ENCODE assay signal across 8 cellular contexts in the genomic region with DNA sequence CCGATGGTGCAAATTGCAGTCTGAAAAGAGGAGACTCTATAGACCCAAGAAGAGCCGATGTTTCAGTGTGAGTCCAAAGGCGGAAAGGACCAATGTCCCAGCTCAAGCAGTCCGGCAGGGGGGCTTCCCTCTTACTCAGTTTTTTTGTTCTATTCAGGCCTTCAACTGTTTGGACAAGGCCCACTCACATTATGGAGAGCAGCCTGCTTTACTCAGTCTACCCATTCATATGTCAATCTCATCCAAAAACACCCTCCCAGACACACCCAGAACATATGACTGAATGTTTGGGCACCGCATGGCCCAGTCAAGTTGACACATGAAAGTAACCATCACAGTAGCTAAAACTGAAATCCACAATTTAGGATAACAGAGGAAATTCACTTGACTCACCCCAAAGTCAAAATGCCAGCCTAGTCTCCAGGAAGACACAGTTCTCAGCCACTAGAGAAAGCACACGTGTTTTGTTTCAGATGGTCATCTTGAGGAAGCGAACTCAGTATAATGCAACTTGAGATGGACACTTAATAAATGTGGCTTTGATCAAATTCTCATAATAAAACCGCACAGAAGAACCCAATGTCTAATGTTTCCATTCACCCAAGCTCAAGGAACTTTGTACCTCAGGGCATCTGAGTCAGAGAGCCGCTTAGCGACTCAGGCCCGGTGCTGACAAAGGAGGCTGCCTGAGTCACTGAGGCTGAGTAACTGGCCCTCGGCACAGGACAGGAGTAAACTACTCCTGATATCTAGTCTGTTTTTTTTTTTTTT. TPM values are rescaled to one million over a fixed set of nuclear protein-coding genes. Genes with fewer than 3 reads are reported as not detected.
DNase-seq lines count a peak whose midpoint lies in the region; ATAC-seq, FAIRE-seq and TF ChIP-seq lines count a peak whose summit lies in the region.

No MANE protein-coding gene starts in this region.

- peak; percentile 86 for FAIRE-seq in K562 (lab: Jason Lieb, UNC)

- H3K4me1 ChIP-seq in cardiac muscle cell (ENCODE audit: low read depth) (peaks cover 20% of the 10 kb centered on the region), K562 (replicated peaks in 1 of 2; ENCODE audit: control insufficient read depth in 2 of 2, insufficient read depth in 2 of 2, low read length in 2 of 2) (peaks cover 19 to 26% of the 10 kb centered on the region in 2 experiments; a peak in 4 of 5 replicates), muscle layer of duodenum (ENCODE audit: control insufficient read depth in 1 of 2, insufficient read depth in 2 of 2, low read length in 2 of 2) (peaks cover 3 to 27% of the 10 kb centered on the region in 2 donors), urinary bladder (ENCODE audit: insufficient read depth) (no peaks in the 10 kb centered on the region)

- DNase-seq in cardiac muscle cell (ENCODE audit: low read depth in 1 of 2, low spot score in 1 of 2) (peak in 1 of 2 donors; percentile 87), left ventricle myocardium superior (no peak), K562 (ENCODE audit: extremely low read depth in 1 of 4, low spot score in 3 of 4) (peak; percentile 33 to 79 (median 53)), DMS153 (lab: John Stamatoyannopoulos, UW) (no peak), NCI-H1694 treated with DMSO at 0.1 percent for 48 hours (lab: John Stamatoyannopoulos, UW) (no peak), NCI-H2029 (lab: John Stamatoyannopoulos, UW) (no peak)

- CTCF ChIA-PET in K562 (lab: Yijun Ruan, JAX; ENCODE audit: low intra/inter-chr PET ratio): no interaction called here

- no peak for TF ChIP-seq EP300 in K562 (IDR thresholded peaks at IDR 0.05; ENCODE audit: low read length)

- H4K20me1 ChIP-seq in K562 (replicated peaks; ENCODE audit: control insufficient read depth, insufficient read depth, low read length): no peaks in the 10 kb centered on the region

- intact Hi-C loops in left ventricle myocardium superior (cut with micrococcal nuclease): no loop called here
- intact Hi-C loops in K562 (cut with micrococcal nuclease): no loop called here

- peak overlapping the region; percentile 79 for H3K4me2 ChIP-seq in K562 (ENCODE audit: insufficient read depth, low read length)

- peaks cover 20% of the 10 kb centered on the region for H3K36me3 ChIP-seq in cardiac muscle cell
- H3K36me3 ChIP-seq in K562 (ENCODE audit: control insufficient read depth, insufficient read depth, low read length): peaks cover 18% of the 10 kb centered on the region
- H3K36me3 ChIP-seq in muscle layer of duodenum (ENCODE audit: control insufficient read depth in 1 of 2, insufficient read depth in 2 of 2, low read length in 2 of 2): no peaks in the 10 kb centered on the region
- H3K36me3 ChIP-seq in urinary bladder (ENCODE audit: insufficient read depth): no peaks in the 10 kb centered on the region

- no peaks in the 10 kb centered on the region for H3K9me1 ChIP-seq in K562 (ENCODE audit: control insufficient read depth, insufficient read depth, low read length)

- TF ChIP-seq CTCF in cardiac muscle cell (IDR thresholded peaks at IDR 0.05; ENCODE audit: low read depth, low read length) (no peak), K562 (IDR thresholded peaks at IDR 0.05 in 2 of 3, conservative IDR thresholded peaks at IDR 0.05 in 1 of 3; ENCODE audit: insufficient read depth in 2 of 3, low read depth in 1 of 3, low read length in 3 of 3) (no peak)

- POLR2A ChIA-PET in K562 (lab: Yijun Ruan, JAX): interaction anchor here (1.4 kb wide), 1 partner anchor 114 kb away, joined by 4 read pairs; no protein-coding TSS in a partner anchor

- H3K27ac ChIP-seq in cardiac muscle cell: peak overlapping the region; percentile 58
- peak overlapping the region; percentile 58; the same call in 2 of the 3 replicates for H3K27ac ChIP-seq in K562 (ENCODE audit: extremely low read depth, low read depth, low read length)
- peak overlapping the region; percentile 92 for H3K27ac ChIP-seq in muscle layer of duodenum (ENCODE audit: low read length)
- peak overlapping the region; percentile 40 for H3K27ac ChIP-seq in urinary bladder (ENCODE audit: low read depth)

- BruUV-seq in K562 (replicated peaks; lab: Mats Ljungman, UMichigan): no TSS peak

- ATAC-seq in left ventricle myocardium superior (no peak), K562 (peak; percentile 67)

- H3K27me3 ChIP-seq in cardiac muscle cell: no peaks in the 10 kb centered on the region
- no peaks in the 10 kb centered on the region for H3K27me3 ChIP-seq in K562 (ENCODE audit: control insufficient read depth in 2 of 2, insufficient read depth in 2 of 2, low read length in 2 of 2)
- no peaks in the 10 kb centered on the region for H3K27me3 ChIP-seq in muscle layer of duodenum (ENCODE audit: low read depth, low read length)

- TF ChIP-seq RAD21 in K562 (CRISPR knock-in tag; conservative IDR thresholded peaks at IDR 0.05 in 1 of 2, IDR thresholded peaks at IDR 0.05 in 1 of 2): no peak

- 48% methylated on average over 12 of the region's 12 CpGs for WGBS in K562 (ENCODE audit: insufficient coverage, low coverage, missing lambda C conversion rate)
- WGBS in urinary bladder: 70% methylated on average over 12 of the region's 12 CpGs

- H3K9ac ChIP-seq in K562 (ENCODE audit: insufficient read depth in 1 of 2, low read depth in 2 of 2, low read length in 2 of 2): peak overlapping the region; percentile 15 to 92; a peak in 3 of 4 replicates

- H3K9me3 ChIP-seq in cardiac muscle cell (ENCODE audit: low read depth): no peaks in the 10 kb centered on the region
- H3K9me3 ChIP-seq in K562 (replicated peaks; ENCODE audit: control insufficient read depth, insufficient read depth, low read depth, low read length): no peaks in the 10 kb centered on the region
- no peaks in the 10 kb centered on the region for H3K9me3 ChIP-seq in muscle layer of duodenum (ENCODE audit: control insufficient read depth in 1 of 2, low read length in 2 of 2)

- in situ Hi-C loops in K562 (cut with MboI): no loop called here

- H3K4me3 ChIP-seq in cardiac muscle cell (peak overlapping the region; percentile 77), K562 (peak overlapping the region; percentile 15; the same call in 1 of the 2 replicates), muscle layer of duodenum (ENCODE audit: low read depth in 1 of 2, low read length in 2 of 2) (peak overlapping the region; percentile 81 to 84), urinary bladder (ENCODE audit: low read depth, low read length) (no peak overlapping the region)

- peaks cover 69% of the 10 kb centered on the region for H3K79me2 ChIP-seq in K562 (ENCODE audit: control insufficient read depth, insufficient read depth, low read length)

- no peak for TF ChIP-seq POLR2A in K562 (conservative IDR thresholded peaks at IDR 0.05)

- H2AFZ ChIP-seq in K562 (ENCODE audit: low read depth, low read length): no peak overlapping the region

TF ChIP-seq in K562, 482 proteins besides CTCF, POLR2A, EP300 and RAD21 (continues in another document):
- no peak for TF ChIP-seq WHSC1 (IDR thresholded peaks at IDR 0.05; ENCODE audit: low read length)
- TF ChIP-seq CBX3 (IDR thresholded peaks at IDR 0.05; ENCODE audit: borderline replicate concordance in 1 of 2, low read length in 2 of 2): 0 out of 3 replicates have a peak, but pooled peaks of 1 of the 2 experiments have one; percentile 51

RNA-seq across cellular contexts. Expression of gene FHL2, which starts 2.4 kb away (rescaled TPM):
- total RNA-seq in cardiac muscle cell (586 and 1,288 TPM in 2 replicates), left ventricle myocardium superior (1,772 TPM), K562 (2014; rRNA removed) (24.9 and 30.4 TPM in 2 replicates), K562 (2014; rRNA removed; fragmentation: Illumina TruSeq; extraction: Trizol) (20.4 and 23.9 TPM in 2 replicates), K562 (2015; rRNA removed; fragmentation: Illumina TruSeq; extraction: Trizol) (13.9 and 14.4 TPM in 2 replicates), K562 (2021) (31.4 and 33.6 TPM in 2 replicates), urinary bladder (48.4 TPM)
- polyA plus RNA-seq in cardiac muscle cell (612 and 1,543 TPM in 2 replicates), K562 (2011; rRNA removed) (7.5 and 24.2 TPM in 2 replicates), K562 (2014; fragmentation: Illumina TruSeq; extraction: Trizol) (31.3 and 33.1 TPM in 2 replicates), K562 (2014; fragmentation: Nextera tagmentation; extraction: Ambion mirVana) (10 to 100 TPM; 13.7 to 16.6 TPM), K562 (2014; rRNA removed) (32.5 and 34.5 TPM in 2 replicates), urinary bladder (95.1 TPM)
- total RNA-seq in K562 (2011; cell fraction: chromatin; rRNA removed; ENCODE audit: low replicate concordance): 11.6 and 14.9 TPM in 2 replicates
- total RNA-seq in K562 (2011; cell fraction: nucleolus; rRNA removed): 8.7 and 15.1 TPM in 2 replicates
- 14.7 and 16.9 TPM in 2 replicates for total RNA-seq in K562 (2011; cell fraction: nucleoplasm; rRNA removed)
- 10.0 and 28.0 TPM in 2 replicates for polyA plus RNA-seq in K562 (2011; cell fraction: cytosol; rRNA removed)
- 3.5 and 10.2 TPM in 2 replicates for polyA plus RNA-seq in K562 (2011; cell fraction: nucleus; rRNA removed)
- polyA plus RNA-seq in K562 (2012): 28.9 and 53.6 TPM in 2 replicates
- 9.1 and 18.7 TPM in 2 replicates for polyA minus RNA-seq in K562 (2011; rRNA and poly(A)+ RNA removed)
- 5.1 and 5.5 TPM in 2 replicates for polyA minus RNA-seq in K562 (2011; cell fraction: cytosol; rRNA and poly(A)+ RNA removed)
- polyA minus RNA-seq in K562 (2011; cell fraction: nucleus; rRNA and poly(A)+ RNA removed): 1.9 and 10.8 TPM in 2 replicates

RNA-seq across cellular contexts. Expression of gene C2orf49, which starts 59.1 kb away (rescaled TPM):
- 21.5 and 37.9 TPM in 2 replicates for total RNA-seq in cardiac muscle cell
- polyA plus RNA-seq in cardiac muscle cell: 19.2 and 31.3 TPM in 2 replicates
- 18.6 TPM for total RNA-seq in left ventricle myocardium superior
- total RNA-seq in K562 (2011; cell fraction: chromatin; rRNA removed; ENCODE audit: low replicate concordance): 10.0 and 22.3 TPM in 2 replicates
- 7.4 and 7.7 TPM in 2 replicates for total RNA-seq in K562 (2011; cell fraction: nucleolus; rRNA removed)
- total RNA-seq in K562 (2011; cell fraction: nucleoplasm; rRNA removed): 15.1 and 30.0 TPM in 2 replicates
- total RNA-seq in K562 (2014; rRNA removed): 16.2 and 22.8 TPM in 2 replicates
- total RNA-seq in K562 (2014; rRNA removed; fragmentation: Illumina TruSeq; extraction: Trizol): 26.2 and 27.8 TPM in 2 replicates
- 22.6 and 25.6 TPM in 2 replicates for total RNA-seq in K562 (2015; rRNA removed; fragmentation: Illumina TruSeq; extraction: Trizol)
- total RNA-seq in K562 (2021): 17.9 and 18.2 TPM in 2 replicates
- 27.6 and 32.7 TPM in 2 replicates for polyA plus RNA-seq in K562 (2011; rRNA removed)
- polyA plus RNA-seq in K562 (2011; cell fraction: cytosol; rRNA removed): 4.5 and 13.5 TPM in 2 replicates
- 12.1 and 18.5 TPM in 2 replicates for polyA plus RNA-seq in K562 (2011; cell fraction: nucleus; rRNA removed)
- polyA plus RNA-seq in K562 (2012): 18.0 and 22.4 TPM in 2 replicates
- polyA plus RNA-seq in K562 (2014; fragmentation: Illumina TruSeq; extraction: Trizol): 33.0 and 38.2 TPM in 2 replicates
- 10 to 100 TPM; 20.4 to 24.2 TPM for polyA plus RNA-seq in K562 (2014; fragmentation: Nextera tagmentation; extraction: Ambion mirVana)
- 24.0 and 28.9 TPM in 2 replicates for polyA plus RNA-seq in K562 (2014; rRNA removed)
- 16.1 and 16.6 TPM in 2 replicates for polyA minus RNA-seq in K562 (2011; rRNA and poly(A)+ RNA removed)
- 7.7 and 8.6 TPM in 2 replicates for polyA minus RNA-seq in K562 (2011; cell fraction: cytosol; rRNA and poly(A)+ RNA removed)
- 8.3 and 13.3 TPM in 2 replicates for polyA minus RNA-seq in K562 (2011; cell fraction: nucleus; rRNA and poly(A)+ RNA removed)
- total RNA-seq in urinary bladder: 28.0 TPM
- 16.1 TPM for polyA plus RNA-seq in urinary bladder

Comparison
In these comparisons a context has a peak if more than half of its experiments do, and no peak if none do; other contexts are left out.
1. DNase-seq: peak in K562 (4 of 4); none in left ventricle myocardium superior (single experiment), DMS153 (single experiment), NCI-H1694 treated with DMSO at 0.1 percent for 48 hours (single experiment) and NCI-H2029 (single experiment).
2. H3K27ac ChIP-seq: peak in every context shown above with its lines; median percentile 92 in muscle layer of duodenum; 58 in cardiac muscle cell; 58 in K562; 40 in urinary bladder.
3. RNA of gene FHL2, which starts 2.4 kb away (total RNA-seq): 1,772 TPM in left ventricle myocardium superior (single experiment) and 586 to 1,288 TPM in cardiac muscle cell; 48.4 TPM in urinary bladder (single experiment) and 8.7 to 33.6 TPM in K562; every median in the first group is over 10 times any median in the second.